ENCODE assay signal across 14 cellular contexts in the genomic region with DNA sequence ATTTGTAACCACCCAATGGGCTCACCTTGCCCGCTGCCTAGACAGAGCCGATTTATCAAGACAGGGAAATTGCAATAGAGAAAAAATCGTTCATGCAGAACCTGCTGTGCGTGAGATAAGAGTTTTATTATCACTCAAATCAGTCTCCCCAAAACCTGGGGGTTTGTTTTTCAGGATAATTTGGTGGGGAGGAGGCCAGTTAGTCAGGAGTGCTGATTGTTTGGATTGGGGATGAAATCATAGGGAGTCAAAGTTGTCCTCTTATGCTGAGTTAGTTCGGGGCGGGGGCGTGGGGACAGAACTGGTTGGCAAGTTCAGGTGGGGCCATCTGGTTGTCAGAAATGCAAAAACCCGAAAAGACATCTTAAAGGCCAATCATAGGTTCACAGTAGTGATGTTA.
DNase-seq lines count a peak whose midpoint lies in the region; ATAC-seq and TF ChIP-seq lines count a peak whose summit lies in the region.
"Had no signal": no experiment of that assay in that cellular context is flagged by ENCODE, and none has a peak within 500 bp of the region (broad histone marks: within the 10 kb centered on the region; RNA-seq: fewer than 3 reads in every experiment).

No MANE protein-coding gene starts in this region.

- H3K36me3 ChIP-seq in HEK293 (ENCODE audit: control insufficient read depth in 2 of 2, insufficient read depth in 1 of 2, low read length in 2 of 2) = no peaks in the 10 kb centered on the region
- no peaks in the 10 kb centered on the region for H3K36me3 ChIP-seq in iPS-15b (ENCODE audit: control insufficient read depth, insufficient read depth, low read length)
- H3K36me3 ChIP-seq in MG63 = no peaks in the 10 kb centered on the region

- no peak overlapping the region for H3K4me3 Mint-ChIP-seq in activated T-helper 17 cell treated with anti-CD3 and anti-CD28 coated beads, Interleukin-2, amount 50 U/mL, for 72 hours
- H3K4me3 Mint-ChIP-seq: CD4-positive, alpha-beta memory T cell had no signal

- no peak overlapping the region for H3K27ac ChIP-seq in HEK293 (ENCODE audit: extremely low read depth, low read depth, low read length)

- H3K4me1 Mint-ChIP-seq in activated T-helper 17 cell treated with anti-CD3 and anti-CD28 coated beads, Interleukin-2, amount 50 U/mL, for 72 hours = no peaks in the 10 kb centered on the region

- H3K27me3 ChIP-seq in iPS-15b (ENCODE audit: control insufficient read depth, insufficient read depth, low read length) (no peaks in the 10 kb centered on the region), MG63 (no peaks in the 10 kb centered on the region)

- no peak for ATAC-seq in activated T-helper 17 cell treated with anti-CD3 and anti-CD28 coated beads, Interleukin-2, amount 50 U/mL, for 72 hours (replicated peaks)
- no peak for ATAC-seq in HG02852 (IDR thresholded peaks at IDR 0.05; ENCODE audit: unreplicated experiment)
- ATAC-seq in sciatic nerve = no peak

- H3K9ac ChIP-seq in iPS-15b (ENCODE audit: low read depth, low read length) = no peak overlapping the region

- H3K4me1 ChIP-seq in HEK293 (ENCODE audit: control insufficient read depth, insufficient read depth, low read length) (peaks cover 25% of the 10 kb centered on the region), iPS-15b (ENCODE audit: control insufficient read depth, insufficient read depth, low read length) (peaks cover 10% of the 10 kb centered on the region)

- DNase-seq in SKM-1 treated with dmso at 0.1 percent for 144 hours (lab: John Stamatoyannopoulos, UW; ENCODE audit: unreplicated experiment) (no peak), MG63 (no peak), sciatic nerve (ENCODE audit: low spot score) (no peak)
- DNase-seq: C1 segment of cervical spinal cord; Calu3; CD4-positive, alpha-beta memory T cell; COR-L47; DND-41; GOT3; HCEC 1CT had no signal

- H3K9me3 Mint-ChIP-seq in activated T-helper 17 cell treated with anti-CD3 and anti-CD28 coated beads, Interleukin-2, amount 50 U/mL, for 72 hours = no peaks in the 10 kb centered on the region
- H3K9me3 Mint-ChIP-seq: CD4-positive, alpha-beta memory T cell had no signal

- peaks cover 27% of the 10 kb centered on the region for H3K36me3 Mint-ChIP-seq in activated T-helper 17 cell treated with anti-CD3 and anti-CD28 coated beads, Interleukin-2, amount 50 U/mL, for 72 hours (ENCODE audit: low read depth)

- POLR2A ChIA-PET in HEK293 (lab: Yijun Ruan, JAX) = no interaction called here

- H3K9me3 ChIP-seq in HEK293 (ENCODE audit: control insufficient read depth, insufficient read depth, low read depth, low read length) (no peaks in the 10 kb centered on the region), iPS-15b (ENCODE audit: control insufficient read depth, insufficient read depth, low read length) (no peaks in the 10 kb centered on the region), MG63 (no peaks in the 10 kb centered on the region)

- CTCF ChIA-PET in HEK293 (lab: Yijun Ruan, JAX) = no interaction called here

- no peak for TF ChIP-seq CTCF in HEK293 (tag by site-specific recombination; IDR thresholded peaks at IDR 0.05)

- H3K27ac Mint-ChIP-seq in activated T-helper 17 cell treated with anti-CD3 and anti-CD28 coated beads, Interleukin-2, amount 50 U/mL, for 72 hours = peak overlapping the region; percentile 5

- intact Hi-C loops in sciatic nerve (cut with DNase I) = no loop called here

- no peaks in the 10 kb centered on the region for H3K27me3 Mint-ChIP-seq in activated T-helper 17 cell treated with anti-CD3 and anti-CD28 coated beads, Interleukin-2, amount 50 U/mL, for 72 hours
- H3K27me3 Mint-ChIP-seq: CD4-positive, alpha-beta memory T cell had no signal

- H3K4me3 ChIP-seq in HEK293 (ENCODE audit: low read depth, low read length) (no peak overlapping the region), iPS-15b (ENCODE audit: low read depth, low read length) (peak overlapping the region; percentile 13), MG63 (no peak overlapping the region)

TF ChIP-seq in HEK293, 187 proteins besides CTCF, POLR2A, EP300 and RAD21:
- TF ChIP-seq KLF1 (tag by site-specific recombination; IDR thresholded peaks at IDR 0.05) = 0 out of 2 replicates have a peak, but pooled peaks have one; percentile 27
- TF ChIP-seq, protein P1, sequence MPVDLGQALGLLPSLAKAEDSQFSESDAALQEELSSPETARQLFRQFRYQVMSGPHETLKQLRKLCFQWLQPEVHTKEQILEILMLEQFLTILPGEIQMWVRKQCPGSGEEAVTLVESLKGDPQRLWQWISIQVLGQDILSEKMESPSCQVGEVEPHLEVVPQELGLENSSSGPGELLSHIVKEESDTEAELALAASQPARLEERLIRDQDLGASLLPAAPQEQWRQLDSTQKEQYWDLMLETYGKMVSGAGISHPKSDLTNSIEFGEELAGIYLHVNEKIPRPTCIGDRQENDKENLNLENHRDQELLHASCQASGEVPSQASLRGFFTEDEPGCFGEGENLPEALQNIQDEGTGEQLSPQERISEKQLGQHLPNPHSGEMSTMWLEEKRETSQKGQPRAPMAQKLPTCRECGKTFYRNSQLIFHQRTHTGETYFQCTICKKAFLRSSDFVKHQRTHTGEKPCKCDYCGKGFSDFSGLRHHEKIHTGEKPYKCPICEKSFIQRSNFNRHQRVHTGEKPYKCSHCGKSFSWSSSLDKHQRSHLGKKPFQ (tag by site-specific recombination; IDR thresholded peaks at IDR 0.05) = no peak
- TF ChIP-seq OVOL3 (tag by site-specific recombination; IDR thresholded peaks at IDR 0.05) = no peak
- no peak for TF ChIP-seq ZNF624 (tag by site-specific recombination; IDR thresholded peaks at IDR 0.05)
- TF ChIP-seq WT1 (tag by site-specific recombination; IDR thresholded peaks at IDR 0.05) = peak; percentile 94
- no peak for TF ChIP-seq SALL2 (tag by site-specific recombination; IDR thresholded peaks at IDR 0.05; ENCODE audit: borderline replicate concordance)
- no peak for TF ChIP-seq ZNF350 (tag by site-specific recombination; IDR thresholded peaks at IDR 0.05)
- TF ChIP-seq MZF1 (tag by site-specific recombination; IDR thresholded peaks at IDR 0.05; ENCODE audit: borderline replicate concordance) = peak; percentile 27; the same call in 1 of the 2 replicates
- TF ChIP-seq, protein P2, sequence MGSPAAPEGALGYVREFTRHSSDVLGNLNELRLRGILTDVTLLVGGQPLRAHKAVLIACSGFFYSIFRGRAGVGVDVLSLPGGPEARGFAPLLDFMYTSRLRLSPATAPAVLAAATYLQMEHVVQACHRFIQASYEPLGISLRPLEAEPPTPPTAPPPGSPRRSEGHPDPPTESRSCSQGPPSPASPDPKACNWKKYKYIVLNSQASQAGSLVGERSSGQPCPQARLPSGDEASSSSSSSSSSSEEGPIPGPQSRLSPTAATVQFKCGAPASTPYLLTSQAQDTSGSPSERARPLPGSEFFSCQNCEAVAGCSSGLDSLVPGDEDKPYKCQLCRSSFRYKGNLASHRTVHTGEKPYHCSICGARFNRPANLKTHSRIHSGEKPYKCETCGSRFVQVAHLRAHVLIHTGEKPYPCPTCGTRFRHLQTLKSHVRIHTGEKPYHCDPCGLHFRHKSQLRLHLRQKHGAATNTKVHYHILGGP (tag by site-specific recombination; IDR thresholded peaks at IDR 0.05) = no peak
- no peak for TF ChIP-seq ZNF239 (tag by site-specific recombination; IDR thresholded peaks at IDR 0.05)
